ENCODE assay signal across 16 cellular contexts in the genomic region with DNA sequence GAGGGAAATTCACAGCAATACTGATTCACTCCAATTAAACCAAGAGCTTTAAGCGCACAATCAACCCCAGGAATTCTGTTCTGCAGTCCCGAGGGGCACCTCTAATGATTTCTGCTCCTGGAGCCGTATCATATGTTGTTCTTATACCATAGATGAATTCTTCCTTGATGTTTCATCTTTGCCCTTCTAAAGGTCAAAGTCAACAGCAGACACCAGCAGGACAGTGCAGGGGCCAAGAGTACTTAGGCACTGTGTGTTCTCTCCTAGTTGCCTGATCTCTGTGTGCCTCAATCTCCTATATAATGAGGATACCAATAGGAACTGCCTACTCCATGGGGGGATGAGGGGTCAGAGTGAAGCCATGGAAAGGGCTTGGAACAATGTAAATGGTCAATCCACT.
"Had no signal": no experiment of that assay in that cellular context is flagged by ENCODE, and none has a peak within 500 bp of the region (broad histone marks: within the 10 kb centered on the region; RNA-seq: fewer than 3 reads in every experiment).

No MANE protein-coding gene starts in this region.

- H3K27ac ChIP-seq: gastroesophageal sphincter, prostate gland, sigmoid colon, suprapubic skin had no signal

- H3K9me3 ChIP-seq: gastroesophageal sphincter, prostate gland, sigmoid colon, suprapubic skin had no signal

- H3K27ac Mint-ChIP-seq: activated naive CD4-positive, alpha-beta T cell treated with anti-CD3 and anti-CD28 coated beads, Interleukin-2, amount 50 U/mL, for 24 hours; nephron progenitor cell had no signal

- H3K4me3 Mint-ChIP-seq: activated naive CD4-positive, alpha-beta T cell treated with anti-CD3 and anti-CD28 coated beads, Interleukin-2, amount 50 U/mL, for 24 hours; nephron progenitor cell had no signal

- H3K36me3 Mint-ChIP-seq: activated naive CD4-positive, alpha-beta T cell treated with anti-CD3 and anti-CD28 coated beads, Interleukin-2, amount 50 U/mL, for 24 hours had no signal

- H3K9me3 Mint-ChIP-seq: activated naive CD4-positive, alpha-beta T cell treated with anti-CD3 and anti-CD28 coated beads, Interleukin-2, amount 50 U/mL, for 24 hours; nephron progenitor cell had no signal

- DNase-seq: activated CD4-positive, alpha-beta T cell treated with anti-CD3 and anti-CD28 coated beads, Interleukin-2, amount 50 U/mL, for 1 hour; activated effector memory CD4-positive, alpha-beta T cell treated with Interleukin-2 at 50 U/mL for 16 hours; activated T-cell treated with anti-CD3 and anti-CD28 coated beads for 4 hours; central memory CD4-positive, alpha-beta T cell; cortex of kidney; effector memory CD4-positive, alpha-beta T cell; left cardiac atrium; mesenchymal stem cell; nephron progenitor cell; sigmoid colon; stimulated activated CD4-positive, alpha-beta T cell treated with anti-CD3 and anti-CD28 coated beads, Interleukin-2, amount 100 ng/mL, for 48 hours; stimulated activated naive CD8-positive, alpha-beta T cell treated with anti-CD3 and anti-CD28 coated beads, Interleukin-15, Interleukin-2, amounts not matched to agents 100 U/mL and 50 U/mL, for 24 hours had no signal

- ATAC-seq: gastroesophageal sphincter; stimulated activated naive CD8-positive, alpha-beta T cell treated with anti-CD3 and anti-CD28 coated beads, Interleukin-15, Interleukin-2, amounts not matched to agents 100 U/mL and 50 U/mL, for 24 hours had no signal

- H3K36me3 ChIP-seq: gastroesophageal sphincter, prostate gland, sigmoid colon, suprapubic skin had no signal

- H3K4me3 ChIP-seq: gastroesophageal sphincter, prostate gland, sigmoid colon, suprapubic skin had no signal

- H3K4me1 Mint-ChIP-seq: activated naive CD4-positive, alpha-beta T cell treated with anti-CD3 and anti-CD28 coated beads, Interleukin-2, amount 50 U/mL, for 24 hours had no signal

- H3K4me1 ChIP-seq: gastroesophageal sphincter, prostate gland, sigmoid colon, suprapubic skin had no signal

- H3K27me3 ChIP-seq: sigmoid colon, suprapubic skin had no signal
